ENCODE assay signal across 17 cellular contexts in genomic region chr3:55687526-55687925, GRCh38.
DNase-seq lines count a peak whose midpoint lies in the region; ATAC-seq, FAIRE-seq and TF ChIP-seq lines count a peak whose summit lies in the region.
"Had no signal": no experiment of that assay in that cellular context is flagged by ENCODE, and none has a peak within 500 bp of the region (broad histone marks: within the 10 kb centered on the region; RNA-seq: fewer than 3 reads in every experiment).

No MANE protein-coding gene starts in this region.

- H3K27ac Mint-ChIP-seq in activated naive CD8-positive, alpha-beta T cell treated with anti-CD3 and anti-CD28 coated beads, Interleukin-2, amount 50 U/mL, for 24 hours, result no peak overlapping the region
- H3K27ac Mint-ChIP-seq: CD4-positive, CD25-positive, alpha-beta regulatory T cell had no signal

- peak overlapping the region; percentile 9; the same call in 1 of the 2 replicates for H3K9ac ChIP-seq in KMS-11

- FAIRE-seq in GM19239 (lab: Jason Lieb, UNC), result peak; percentile 85

- H2AFZ ChIP-seq in KMS-11 (ENCODE audit: low read depth), result peak overlapping the region; percentile 54

- H3K9me3 Mint-ChIP-seq in activated naive CD8-positive, alpha-beta T cell treated with anti-CD3 and anti-CD28 coated beads, Interleukin-2, amount 50 U/mL, for 24 hours, result no peaks in the 10 kb centered on the region

- WGBS in right lobe of liver (ENCODE audit: insufficient coverage, low coverage, low lambda C conversion rate, missing lambda C conversion rate), result 85% methylated on average over 3 of the region's 5 CpGs

- H3K4me3 Mint-ChIP-seq in activated naive CD8-positive, alpha-beta T cell treated with anti-CD3 and anti-CD28 coated beads, Interleukin-2, amount 50 U/mL, for 24 hours, result no peak overlapping the region
- H3K4me3 Mint-ChIP-seq: CD4-positive, CD25-positive, alpha-beta regulatory T cell had no signal

- H3K9me3 ChIP-seq in WERI-Rb-1 (ENCODE audit: severe bottlenecking) (no peaks in the 10 kb centered on the region), right lobe of liver (no peaks in the 10 kb centered on the region)

- peak overlapping the region; percentile 82 for H3K4me2 ChIP-seq in KMS-11

- H3K27me3 Mint-ChIP-seq in activated naive CD8-positive, alpha-beta T cell treated with anti-CD3 and anti-CD28 coated beads, Interleukin-2, amount 50 U/mL, for 24 hours, result no peaks in the 10 kb centered on the region
- H3K27me3 Mint-ChIP-seq: CD4-positive, CD25-positive, alpha-beta regulatory T cell had no signal

- H3K79me2 ChIP-seq in KMS-11 (ENCODE audit: insufficient read depth, low read depth), result no peaks in the 10 kb centered on the region

- no peaks in the 10 kb centered on the region for H4K20me1 ChIP-seq in KMS-11 (ENCODE audit: insufficient read depth)

- ATAC-seq in sciatic nerve, result peak; percentile 25
- no peak for ATAC-seq in activated naive CD8-positive, alpha-beta T cell treated with anti-CD3 and anti-CD28 coated beads, Interleukin-2, amount 50 U/mL, for 24 hours
- no peak for ATAC-seq in right lobe of liver
- ATAC-seq: PC-3 had no signal

- TF ChIP-seq POLR2A in right lobe of liver (IDR thresholded peaks at IDR 0.05), result no peak

- TF ChIP-seq CTCF in KMS-11 (conservative IDR thresholded peaks at IDR 0.05; ENCODE audit: low read depth, low read length) (no peak), WERI-Rb-1 (IDR thresholded peaks at IDR 0.05; ENCODE audit: low read depth, low read length) (no peak), right lobe of liver (IDR thresholded peaks at IDR 0.05) (no peak)

- intact Hi-C loops in sciatic nerve (cut with DNase I), result no loop called here
- intact Hi-C loops in right lobe of liver (cut with DNase I), result no loop called here

- no peak for DNase-seq in GM19239 (ENCODE audit: insufficient read length, low spot score)
- DNase-seq in WERI-Rb-1, result peak; percentile 53
- no peak for DNase-seq in sciatic nerve (ENCODE audit: low spot score)
- DNase-seq in NCI-H526 (lab: John Stamatoyannopoulos, UW), result no peak
- DNase-seq in activated naive CD8-positive, alpha-beta T cell treated with anti-CD3 and anti-CD28 coated beads, Interleukin-2, amount 50 U/mL, for 24 hours, result no peak
- DNase-seq in right lobe of liver, result no peak
- DNase-seq: Calu3; CD4-positive, CD25-positive, alpha-beta regulatory T cell; DMS79; GDM1; HCEC 1CT; NCI-H146; NCI-H2081 treated with DMSO at 0.1 percent for 48 hours; NCI-H524; NK-92 treated with Interleukin-12 subunit alpha and Interleukin-12 subunit beta, amount 100 ng/mL, for 24 hours had no signal

- H3K27me3 ChIP-seq in KMS-11 (ENCODE audit: insufficient read depth, low read depth), result no peaks in the 10 kb centered on the region
- no peaks in the 10 kb centered on the region for H3K27me3 ChIP-seq in WERI-Rb-1 (ENCODE audit: insufficient read depth, low read depth, severe bottlenecking)
- no peaks in the 10 kb centered on the region for H3K27me3 ChIP-seq in right lobe of liver

- H3K36me3 Mint-ChIP-seq in activated naive CD8-positive, alpha-beta T cell treated with anti-CD3 and anti-CD28 coated beads, Interleukin-2, amount 50 U/mL, for 24 hours (ENCODE audit: low read depth), result no peaks in the 10 kb centered on the region
- H3K36me3 Mint-ChIP-seq: CD4-positive, CD25-positive, alpha-beta regulatory T cell had no signal

- H3K4me3 ChIP-seq in KMS-11 (IDR thresholded peaks at IDR 0.05; ENCODE audit: insufficient read depth, low read depth, low read length) (no peak overlapping the region), WERI-Rb-1 (ENCODE audit: low read depth, low read length) (peak overlapping the region; percentile 13), right lobe of liver (no peak overlapping the region)

- H3K4me1 ChIP-seq in KMS-11 (ENCODE audit: low read depth, poor library complexity, severe bottlenecking) (peaks cover 57% of the 10 kb centered on the region), right lobe of liver (no peaks in the 10 kb centered on the region)

- H3K36me3 ChIP-seq in KMS-11 (ENCODE audit: insufficient read depth), result no peaks in the 10 kb centered on the region
- H3K36me3 ChIP-seq in WERI-Rb-1, result no peaks in the 10 kb centered on the region
- no peaks in the 10 kb centered on the region for H3K36me3 ChIP-seq in right lobe of liver

- H3K4me1 Mint-ChIP-seq in activated naive CD8-positive, alpha-beta T cell treated with anti-CD3 and anti-CD28 coated beads, Interleukin-2, amount 50 U/mL, for 24 hours, result no peaks in the 10 kb centered on the region
- H3K4me1 Mint-ChIP-seq: CD4-positive, CD25-positive, alpha-beta regulatory T cell had no signal

- peak overlapping the region; percentile 68 for H3K27ac ChIP-seq in KMS-11
- peak overlapping the region; percentile 70 for H3K27ac ChIP-seq in WERI-Rb-1
- no peak overlapping the region for H3K27ac ChIP-seq in right lobe of liver

Comparison
In these comparisons a context has a peak if more than half of its experiments do, and no peak if none do; other contexts are left out.
1. H3K27ac ChIP-seq: peak in KMS-11 (single experiment) and WERI-Rb-1 (single experiment); none in right lobe of liver (0 of 3).